ENCODE assay signal across 9 cellular contexts in the genomic region with DNA sequence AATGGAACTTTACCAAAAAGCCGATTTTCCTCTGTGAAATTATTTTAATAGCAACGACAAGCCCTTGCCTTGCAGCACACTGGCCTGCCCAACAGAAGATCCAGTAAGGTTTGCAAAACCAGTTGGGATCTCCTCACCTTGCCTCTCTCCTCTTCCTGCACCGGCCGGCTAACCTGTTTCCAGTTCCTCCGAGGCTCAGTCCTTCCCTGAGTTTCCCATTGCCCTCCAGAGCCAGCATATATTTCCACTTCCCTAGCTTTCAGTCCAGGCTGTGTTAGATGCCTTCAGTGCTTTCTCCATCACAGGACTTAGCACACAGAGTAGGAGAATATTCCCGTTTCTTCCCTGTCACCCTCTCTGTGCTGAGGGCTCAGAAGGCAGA.
DNase-seq lines count a peak whose midpoint lies in the region; ATAC-seq and TF ChIP-seq lines count a peak whose summit lies in the region.
"Had no signal": no experiment of that assay in that cellular context is flagged by ENCODE, and none has a peak within 500 bp of the region (broad histone marks: within the 10 kb centered on the region; RNA-seq: fewer than 3 reads in every experiment).

No MANE protein-coding gene starts in this region.

- no peaks in the 10 kb centered on the region for H3K36me3 ChIP-seq in hepatocyte (replicated peaks; ENCODE audit: insufficient read depth, low read depth)
- no peaks in the 10 kb centered on the region for H3K36me3 ChIP-seq in effector memory CD4-positive, alpha-beta T cell (ENCODE audit: control insufficient read depth, insufficient read depth, low read length)
- H3K36me3 ChIP-seq: HAP-1 had no signal

- peak overlapping the region; percentile 81 for H3K4me3 Mint-ChIP-seq in T-helper 17 cell

- no peak overlapping the region for H3K27ac Mint-ChIP-seq in T-helper 17 cell

- no peaks in the 10 kb centered on the region for H3K9me2 ChIP-seq in hepatocyte (replicated peaks; ENCODE audit: insufficient read depth)

- H3K4me1 ChIP-seq in hepatocyte (ENCODE audit: insufficient read depth): peaks cover 5% of the 10 kb centered on the region
- peaks cover 7% of the 10 kb centered on the region for H3K4me1 ChIP-seq in effector memory CD4-positive, alpha-beta T cell (ENCODE audit: control insufficient read depth, insufficient read depth, low read length, poor library complexity, severe bottlenecking)

- H3K4me3 ChIP-seq in hepatocyte: peak overlapping the region; percentile 86
- peak overlapping the region; percentile 76 for H3K4me3 ChIP-seq in skeletal muscle cell (ENCODE audit: low read depth, low read length)
- no peak overlapping the region for H3K4me3 ChIP-seq in effector memory CD4-positive, alpha-beta T cell (ENCODE audit: insufficient read depth, low read depth, low read length, poor library complexity, severe bottlenecking)

- peak overlapping the region; percentile 97 for H3K4me2 ChIP-seq in hepatocyte

- H4K20me1 ChIP-seq in hepatocyte (ENCODE audit: insufficient read depth, poor library complexity, severe bottlenecking): no peaks in the 10 kb centered on the region

- H3K36me3 Mint-ChIP-seq in T-helper 17 cell (ENCODE audit: low read depth): peaks cover 4% of the 10 kb centered on the region

- H2AFZ ChIP-seq in hepatocyte: peak overlapping the region; percentile 92

- TF ChIP-seq CTCF in hepatocyte (IDR thresholded peaks at IDR 0.05; ENCODE audit: poor library complexity): no peak

- peak overlapping the region; percentile 88 for H3K27ac ChIP-seq in hepatocyte
- no peak overlapping the region for H3K27ac ChIP-seq in effector memory CD4-positive, alpha-beta T cell (ENCODE audit: insufficient read depth, low read length, poor library complexity, severe bottlenecking)

- peaks cover 55% of the 10 kb centered on the region for H3K27me3 Mint-ChIP-seq in T-helper 17 cell

- H3K4me1 Mint-ChIP-seq in T-helper 17 cell: peaks cover 14% of the 10 kb centered on the region

- ATAC-seq in T-helper 17 cell: no peak
- ATAC-seq in HG03520 (IDR thresholded peaks at IDR 0.05; ENCODE audit: unreplicated experiment): no peak
- ATAC-seq in GM19455 (IDR thresholded peaks at IDR 0.05; ENCODE audit: unreplicated experiment): no peak

- H3K27me3 ChIP-seq in hepatocyte: no peaks in the 10 kb centered on the region
- no peaks in the 10 kb centered on the region for H3K27me3 ChIP-seq in effector memory CD4-positive, alpha-beta T cell (replicated peaks; ENCODE audit: control insufficient read depth, insufficient read depth, low read length, poor library complexity, severe bottlenecking)

- H3K79me2 ChIP-seq in hepatocyte: no peaks in the 10 kb centered on the region

- DNase-seq in HuH-7.5 (ENCODE audit: low spot score): peak; percentile 47
- no peak for DNase-seq in T-helper 17 cell
- DNase-seq in hepatocyte (ENCODE audit: low spot score): peak; percentile 64
- DNase-seq in skeletal muscle cell (ENCODE audit: low read depth): no peak
- DNase-seq in ureter (ENCODE audit: low spot score): no peak
- DNase-seq in effector memory CD4-positive, alpha-beta T cell: no peak

- WGBS in hepatocyte (ENCODE audit: low lambda C conversion rate, missing lambda C conversion rate): 7% methylated on average over 6 of the region's 6 CpGs

- H3K9me3 ChIP-seq in T-helper 17 cell (ENCODE audit: control insufficient read depth, low read length, poor library complexity, severe bottlenecking) (no peaks in the 10 kb centered on the region), hepatocyte (ENCODE audit: low read depth) (no peaks in the 10 kb centered on the region)
- no peaks in the 10 kb centered on the region for H3K9me3 ChIP-seq in effector memory CD4-positive, alpha-beta T cell (ENCODE audit: control insufficient read depth, low read length)

Comparison
In these comparisons a context has a peak if more than half of its experiments do, and no peak if none do; other contexts are left out.
1. DNase-seq: peak in HuH-7.5 (single experiment) and hepatocyte (single experiment); none in T-helper 17 cell (0 of 3), skeletal muscle cell (single experiment), ureter (single experiment) and effector memory CD4-positive, alpha-beta T cell (0 of 3).